Comparison of ENCODE assay signal across 24 cellular contexts in genomic region chr4:154045086-154045485, GRCh38.
"Had no signal": no experiment of that assay in that cellular context is flagged by ENCODE, and none has a peak within 500 bp of the region (broad histone marks: within the 10 kb centered on the region; RNA-seq: fewer than 3 reads in every experiment).

No MANE protein-coding gene starts in this region.

- H3K4me3 Mint-ChIP-seq: activated B cell treated with CpG ODN at 0.5 μM for 24 hours; activated CD4-positive, alpha-beta T cell treated with anti-CD3 and anti-CD28 coated beads for 36 hours; activated naive CD8-positive, alpha-beta T cell treated with anti-CD3 and anti-CD28 coated beads for 36 hours; activated T-cell treated with anti-CD3 and anti-CD28 coated beads, Interleukin-2, amount 50 U/mL, for 4 hours; natural killer cell treated with Interleukin-12 subunit alpha and Interleukin-12 subunit beta and Interleukin-15 and Interleukin-18, amount 100 ng/mL, for 72 hours had no signal

- ATAC-seq: activated CD4-positive, alpha-beta T cell treated with anti-CD3 and anti-CD28 coated beads for 36 hours; activated T-cell treated with anti-CD3 and anti-CD28 coated beads, Interleukin-2, amount 50 U/mL, for 4 hours; heart right ventricle; left cardiac atrium; natural killer cell treated with Interleukin-12 subunit alpha and Interleukin-12 subunit beta and Interleukin-15 and Interleukin-18, amount 100 ng/mL, for 72 hours; psoas muscle; right cardiac atrium; stimulated activated naive CD8-positive, alpha-beta T cell treated with anti-CD3 and anti-CD28 coated beads, Interleukin-15, Interleukin-2, amounts not matched to agents 100 U/mL and 50 U/mL, for 24 hours had no signal

- H3K4me1 Mint-ChIP-seq: activated B cell treated with CpG ODN at 0.5 μM for 24 hours; activated CD4-positive, alpha-beta T cell treated with anti-CD3 and anti-CD28 coated beads for 36 hours; activated naive CD8-positive, alpha-beta T cell treated with anti-CD3 and anti-CD28 coated beads for 36 hours had no signal

- H3K27me3 Mint-ChIP-seq: activated B cell treated with CpG ODN at 0.5 μM for 24 hours had no signal

- H3K36me3 ChIP-seq: heart right ventricle, neutrophil, pancreas, tibial artery had no signal

- H3K27ac ChIP-seq: heart right ventricle, neutrophil, pancreas, psoas muscle, tibial artery had no signal

- H3K9me3 Mint-ChIP-seq: activated B cell treated with CpG ODN at 0.5 μM for 24 hours; activated naive CD8-positive, alpha-beta T cell treated with anti-CD3 and anti-CD28 coated beads for 36 hours; activated T-cell treated with anti-CD3 and anti-CD28 coated beads, Interleukin-2, amount 50 U/mL, for 4 hours; activated T-helper 2 cell treated with anti-CD3 and anti-CD28 coated beads, Interferon-gamma antibody, Interleukin-2, Interleukin-4, amounts not matched to agents 10 μg/mL and 5 μg/mL and 100 μg/mL, durations not matched to agents 14 hours and 24 hours and 36 hours had no signal

- H3K36me3 Mint-ChIP-seq: activated naive CD8-positive, alpha-beta T cell treated with anti-CD3 and anti-CD28 coated beads for 36 hours; natural killer cell treated with Interleukin-12 subunit alpha and Interleukin-12 subunit beta and Interleukin-15 and Interleukin-18, amount 100 ng/mL, for 72 hours had no signal

- H3K9me3 ChIP-seq: heart right ventricle, neutrophil, pancreas, psoas muscle, tibial artery had no signal

- FAIRE-seq: pancreas had no signal

- H3K27ac Mint-ChIP-seq: activated B cell treated with CpG ODN at 0.5 μM for 24 hours; activated CD4-positive, alpha-beta T cell treated with anti-CD3 and anti-CD28 coated beads for 36 hours; activated naive CD8-positive, alpha-beta T cell treated with anti-CD3 and anti-CD28 coated beads for 36 hours; activated T-helper 2 cell treated with anti-CD3 and anti-CD28 coated beads, Interferon-gamma antibody, Interleukin-2, Interleukin-4, amounts not matched to agents 10 μg/mL and 5 μg/mL and 100 μg/mL, durations not matched to agents 14 hours and 24 hours and 36 hours; natural killer cell treated with Interleukin-12 subunit alpha and Interleukin-12 subunit beta and Interleukin-15 and Interleukin-18, amount 100 ng/mL, for 72 hours had no signal

- H3K4me1 ChIP-seq: heart right ventricle, psoas muscle, tibial artery had no signal

- DNase-seq: activated B cell treated with CpG ODN at 0.5 μM for 24 hours; activated CD4-positive, alpha-beta T cell treated with anti-CD3 and anti-CD28 coated beads for 36 hours; activated CD4-positive, alpha-beta T cell treated with anti-CD3 and anti-CD28 coated beads, Interleukin-2, amount 50 U/mL, for 4 hours; activated CD8-positive, alpha-beta memory T cell treated with anti-CD3 and anti-CD28 coated beads for 24 hours; activated CD8-positive, alpha-beta memory T cell treated with anti-CD3 and anti-CD28 coated beads, Interleukin-2, amount 50 U/mL, for 4 hours; activated naive CD4-positive, alpha-beta T cell; activated naive CD8-positive, alpha-beta T cell treated with anti-CD3 and anti-CD28 coated beads for 36 hours; activated T-cell treated with anti-CD3 and anti-CD28 coated beads, Interleukin-2, amount 50 U/mL, for 4 hours; amniotic stem cell; cerebellar nuclear complex; cortex of kidney; heart right ventricle; islet precursor cell; left cardiac atrium; pancreas; psoas muscle; right cardiac atrium; stimulated activated CD4-positive, alpha-beta T cell treated with anti-CD3 and anti-CD28 coated beads, Interleukin-4, amount 100 ng/mL, for 4 hours; stimulated activated naive CD8-positive, alpha-beta T cell treated with anti-CD3 and anti-CD28 coated beads, Interleukin-15, Interleukin-2, amounts not matched to agents 100 U/mL and 50 U/mL, for 24 hours; T1000; tibial artery had no signal

- H3K27me3 ChIP-seq: heart right ventricle, neutrophil, pancreas, tibial artery had no signal

- H3K4me3 ChIP-seq: heart right ventricle, pancreas, psoas muscle, tibial artery had no signal
